In the genomic region with DNA sequence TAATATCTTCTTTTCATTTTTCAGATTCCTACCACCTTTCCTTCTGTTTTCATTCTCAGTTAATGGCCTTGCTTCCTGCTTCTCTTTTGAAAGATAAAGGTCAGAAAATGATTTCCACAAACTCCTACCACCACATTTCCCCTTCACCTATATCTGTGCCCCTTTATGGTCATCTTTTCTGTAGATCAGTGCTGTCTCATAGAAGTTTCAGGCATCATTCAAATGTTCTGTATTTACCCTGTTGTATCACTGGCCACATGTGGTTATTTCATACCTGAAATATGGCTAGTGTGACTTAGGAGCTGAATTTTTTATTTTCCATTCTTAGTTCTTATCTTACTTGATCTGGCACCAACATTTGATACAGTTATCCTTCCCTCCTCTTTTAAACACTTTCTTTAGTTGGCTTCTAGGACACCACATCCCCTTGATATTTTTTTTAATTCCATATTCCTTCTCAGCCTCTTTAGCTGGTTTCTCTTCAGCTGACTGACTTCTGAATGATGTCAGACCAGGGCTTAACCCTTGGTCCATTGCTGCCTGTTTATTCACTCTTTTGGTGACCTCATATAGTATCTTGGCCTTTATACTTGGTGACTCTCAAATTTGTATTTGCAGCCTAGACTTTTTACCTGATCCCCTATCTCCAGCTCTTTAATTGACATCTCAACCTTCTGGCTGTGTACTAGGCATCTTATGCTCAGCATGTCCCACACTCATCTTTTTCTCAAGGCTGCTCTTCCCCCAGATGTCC, we compare ENCODE assay signal across 14 cellular contexts.
DNase-seq lines count a peak whose midpoint lies in the region; ATAC-seq, FAIRE-seq and TF ChIP-seq lines count a peak whose summit lies in the region.
"Had no signal": no experiment of that assay in that cellular context is flagged by ENCODE, and none has a peak within 500 bp of the region (broad histone marks: within the 10 kb centered on the region; RNA-seq: fewer than 3 reads in every experiment).

No MANE protein-coding gene starts in this region.

- H3K9me3 Mint-ChIP-seq in CD4-positive, CD25-positive, alpha-beta regulatory T cell: no peaks in the 10 kb centered on the region
- H3K9me3 Mint-ChIP-seq: CD8-positive, alpha-beta memory T cell had no signal

- H3K4me3 ChIP-seq in CD4-positive, CD25-positive, alpha-beta regulatory T cell (ENCODE audit: low read depth, low read length): no peak overlapping the region
- no peak overlapping the region for H3K4me3 ChIP-seq in foreskin fibroblast (ENCODE audit: low read depth in 1 of 2, low read length in 2 of 2)

- no peak for DNase-seq in CD4-positive, CD25-positive, alpha-beta regulatory T cell
- DNase-seq in RCC 7860 (ENCODE audit: low spot score) (peak; percentile 27), foreskin fibroblast (peak; percentile 3 to 22), renal cortical epithelial cell (ENCODE audit: low read depth) (peak; percentile 22)
- DNase-seq: CD8-positive, alpha-beta memory T cell; NCI-H1694; NCI-H2107; NCI-H226; NCI-H526 treated with DMSO at 0.1 percent for 48 hours; RPMI8226 had no signal

- H3K4me3 Mint-ChIP-seq in CD4-positive, CD25-positive, alpha-beta regulatory T cell: no peak overlapping the region
- H3K4me3 Mint-ChIP-seq: B cell; CD8-positive, alpha-beta memory T cell had no signal

- FAIRE-seq in RCC 7860 (lab: Jason Lieb, UNC): no peak

- H3K36me3 ChIP-seq in CD4-positive, CD25-positive, alpha-beta regulatory T cell (ENCODE audit: control insufficient read depth, insufficient read depth, low read length): peaks cover 23% of the 10 kb centered on the region

- ATAC-seq in CD4-positive, CD25-positive, alpha-beta regulatory T cell (ENCODE audit: low read depth in 2 of 2): no peak
- no peak for ATAC-seq in HG03280 (IDR thresholded peaks at IDR 0.05; ENCODE audit: unreplicated experiment)
- no peak for ATAC-seq in HG02852 (IDR thresholded peaks at IDR 0.05; ENCODE audit: unreplicated experiment)
- ATAC-seq in HG03175 (IDR thresholded peaks at IDR 0.05; ENCODE audit: unreplicated experiment): no peak

- H3K4me1 ChIP-seq in CD4-positive, CD25-positive, alpha-beta regulatory T cell (ENCODE audit: control insufficient read depth, insufficient read depth, low read length, poor library complexity, severe bottlenecking): no peaks in the 10 kb centered on the region

- peaks cover 29% of the 10 kb centered on the region for H3K36me3 Mint-ChIP-seq in CD4-positive, CD25-positive, alpha-beta regulatory T cell

- H3K27me3 ChIP-seq in CD4-positive, CD25-positive, alpha-beta regulatory T cell (ENCODE audit: control insufficient read depth, insufficient read depth, low read length): no peaks in the 10 kb centered on the region

- H3K27me3 Mint-ChIP-seq in CD4-positive, CD25-positive, alpha-beta regulatory T cell: no peaks in the 10 kb centered on the region
- H3K27me3 Mint-ChIP-seq: B cell; CD8-positive, alpha-beta memory T cell had no signal

- peaks cover 0 to 5% (median 1%) of the 10 kb centered on the region in 4 donors for H3K4me1 Mint-ChIP-seq in CD4-positive, CD25-positive, alpha-beta regulatory T cell
- H3K4me1 Mint-ChIP-seq: B cell; CD8-positive, alpha-beta memory T cell had no signal

- TF ChIP-seq CTCF in foreskin fibroblast (IDR thresholded peaks at IDR 0.05; ENCODE audit: low read depth, low read length): no peak

- no peak overlapping the region for H3K27ac ChIP-seq in CD4-positive, CD25-positive, alpha-beta regulatory T cell (ENCODE audit: insufficient read depth, low read length, poor library complexity, severe bottlenecking)

- no peaks in the 10 kb centered on the region for H3K9me3 ChIP-seq in CD4-positive, CD25-positive, alpha-beta regulatory T cell (ENCODE audit: control insufficient read depth in 2 of 2, low read length in 2 of 2)

- H3K27ac Mint-ChIP-seq in CD4-positive, CD25-positive, alpha-beta regulatory T cell: peak overlapping the region; percentile 1 to 76 (median 54)
- H3K27ac Mint-ChIP-seq: B cell had no signal

Comparison
In these comparisons a context has a peak if more than half of its experiments do, and no peak if none do; other contexts are left out.
1. DNase-seq: peak in RCC 7860 (single experiment), foreskin fibroblast (2 of 2) and renal cortical epithelial cell (single experiment); none in CD4-positive, CD25-positive, alpha-beta regulatory T cell (0 of 3).